In the genomic region with DNA sequence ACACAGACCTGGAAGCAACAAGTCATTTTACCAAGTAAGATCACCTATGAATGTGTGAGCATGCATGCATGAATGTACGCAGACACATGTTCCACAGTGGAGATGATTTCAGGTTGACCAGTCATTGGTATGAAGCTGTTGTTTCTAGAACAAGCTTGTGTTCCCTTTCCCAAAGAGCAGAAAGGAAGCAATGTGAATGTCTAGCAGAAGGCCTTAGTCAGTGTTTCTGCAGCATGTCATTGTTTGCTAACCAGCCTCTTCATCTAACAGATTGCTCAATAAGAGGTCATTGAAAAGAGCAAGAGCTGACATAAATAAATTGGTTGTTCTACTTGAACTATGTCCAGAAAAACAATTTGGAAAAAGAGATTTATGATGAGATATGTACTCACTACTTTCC, we compare ENCODE assay signal across 12 cellular contexts.
DNase-seq lines count a peak whose midpoint lies in the region; ATAC-seq and TF ChIP-seq lines count a peak whose summit lies in the region.
"Had no signal": no experiment of that assay in that cellular context is flagged by ENCODE, and none has a peak within 500 bp of the region (broad histone marks: within the 10 kb centered on the region; RNA-seq: fewer than 3 reads in every experiment).

No MANE protein-coding gene starts in this region.

- no peaks in the 10 kb centered on the region for H3K36me3 ChIP-seq in brain microvascular endothelial cell (replicated peaks)
- H3K36me3 ChIP-seq: esophagus muscularis mucosa had no signal

- no peak overlapping the region for H3K4me3 ChIP-seq in AG10803 (ENCODE audit: low read length)
- H3K4me3 ChIP-seq in brain microvascular endothelial cell (ENCODE audit: low read depth, low read length), result no peak overlapping the region
- H3K4me3 ChIP-seq: esophagus muscularis mucosa had no signal

- DNase-seq in AG10803 (ENCODE audit: low read depth) (peak; percentile 63), NCI-H1092 (lab: John Stamatoyannopoulos, UW) (peak; percentile 37), brain microvascular endothelial cell (peak; percentile 57), left kidney (ENCODE audit: low read depth, low spot score) (peak; percentile 25), A172 (ENCODE audit: low spot score) (no peak)
- DNase-seq: activated CD4-positive, alpha-beta T cell treated with anti-CD3 and anti-CD28 coated beads for 36 hours; islet precursor cell; NCI-H1436 treated with DMSO at 0.1 percent for 48 hours had no signal

- no peak overlapping the region for H3K27ac ChIP-seq in brain microvascular endothelial cell
- H3K27ac ChIP-seq: esophagus muscularis mucosa had no signal

- in situ Hi-C loops in brain microvascular endothelial cell (cut with HindIII; ENCODE audit: low pct_ligation_motif_present, low sequenced_read_pairs), result no loop called here

- H3K27me3 ChIP-seq in brain microvascular endothelial cell (replicated peaks), result no peaks in the 10 kb centered on the region
- H3K27me3 ChIP-seq: esophagus muscularis mucosa had no signal

- ATAC-seq in activated CD4-positive, CD25-positive, alpha-beta regulatory T cell treated with anti-CD3 and anti-CD28 coated beads, Interleukin-2, amount 50 U/mL, for 24 hours, result no peak
- ATAC-seq in HG03432 (IDR thresholded peaks at IDR 0.05; ENCODE audit: unreplicated experiment) (no peak), HG02759 (IDR thresholded peaks at IDR 0.05; ENCODE audit: unreplicated experiment) (no peak)
- ATAC-seq: activated CD4-positive, alpha-beta T cell treated with anti-CD3 and anti-CD28 coated beads for 36 hours had no signal

- TF ChIP-seq CTCF in AG10803 (conservative IDR thresholded peaks at IDR 0.05; ENCODE audit: low read length), result no peak
- no peak for TF ChIP-seq CTCF in brain microvascular endothelial cell (IDR thresholded peaks at IDR 0.05; ENCODE audit: low read depth, low read length, missing control alignments)
